1 cellular context compared by ENCODE assay signal in genomic region chr3:195951443-195952177, GRCh38.
TF ChIP-seq lines count a peak whose summit lies in the region.

No MANE protein-coding gene starts in this region.

TF ChIP-seq in K562, 482 proteins besides CTCF, POLR2A, EP300 and RAD21:
- 0 out of 4 replicates have a peak, but pooled peaks of 1 of the 2 experiments have one; percentile 48 for TF ChIP-seq MNT (conservative IDR thresholded peaks at IDR 0.05)
- TF ChIP-seq CBFA2T2 (conservative IDR thresholded peaks at IDR 0.05), result 0 out of 2 replicates have a peak, but pooled peaks have one; percentile 21
- TF ChIP-seq USF1 (CRISPR knock-in tag; IDR thresholded peaks at IDR 0.05), result peak; percentile 38; the same call in 1 of the 2 replicates
- peak; percentile 73 for TF ChIP-seq RAD51 (IDR thresholded peaks at IDR 0.05; ENCODE audit: borderline replicate concordance, low read depth)
- peak; percentile 48; the same call in 1 of the 2 replicates for TF ChIP-seq RFX1 (IDR thresholded peaks at IDR 0.05)
- TF ChIP-seq USF2 (CRISPR knock-in tag; IDR thresholded peaks at IDR 0.05), result peak; percentile 19; the same call in 1 of the 2 replicates
